ENCODE assay signal across 7 cellular contexts in genomic region chr5:151020304-151021031, GRCh38. TPM values are rescaled to one million over a fixed set of nuclear protein-coding genes. Genes with fewer than 3 reads are reported as not detected.
DNase-seq lines count a peak whose midpoint lies in the region; ATAC-seq and TF ChIP-seq lines count a peak whose summit lies in the region.

Gene GPX3 (plus strand): TSS chr5:151020591. CDS start chr5:151020655, 64 bp downstream.

- H3K36me3 ChIP-seq in neuron (ENCODE audit: insufficient read depth, low read length), result no peaks in the 10 kb centered on the region
- no peaks in the 10 kb centered on the region for H3K36me3 ChIP-seq in vagina

- H3K36me3 Mint-ChIP-seq in activated naive CD8-positive, alpha-beta T cell treated with anti-CD3 and anti-CD28 coated beads, Interleukin-2, amount 50 U/mL, for 24 hours (ENCODE audit: low read depth), result peaks cover 4% of the 10 kb centered on the region

- H3K4me3 ChIP-seq in neuron (ENCODE audit: low read length) (peak within 1 kb of the TSS; percentile 49), vagina (peak within 1 kb of the TSS; percentile 77 to 86)

- peak within 1 kb of the TSS; percentile 48 for H3K4me3 Mint-ChIP-seq in activated naive CD8-positive, alpha-beta T cell treated with anti-CD3 and anti-CD28 coated beads, Interleukin-2, amount 50 U/mL, for 24 hours

- intact Hi-C loops in head of caudate nucleus (cut with DNase I) (no loop called here), vagina (cut with DNase I) (no loop called here)

- H3K27ac Mint-ChIP-seq in activated naive CD8-positive, alpha-beta T cell treated with anti-CD3 and anti-CD28 coated beads, Interleukin-2, amount 50 U/mL, for 24 hours, result no peak within 1 kb of the TSS

- H3K27me3 ChIP-seq in neuron (ENCODE audit: insufficient read depth, low read length), result peaks cover 17% of the 10 kb centered on the region
- H3K27me3 ChIP-seq in vagina, result no peaks in the 10 kb centered on the region

- H3K9me3 ChIP-seq in neuron (ENCODE audit: low read length), result no peaks in the 10 kb centered on the region
- H3K9me3 ChIP-seq in vagina, result no peaks in the 10 kb centered on the region

- peak; percentile 63 to 86 for TF ChIP-seq POLR2A in vagina (IDR thresholded peaks at IDR 0.05)

- peak within 1 kb of the TSS; percentile 72 for H2AFZ ChIP-seq in neuron (ENCODE audit: low read depth, low read length)

- peaks cover 6% of the 10 kb centered on the region for H3K27me3 Mint-ChIP-seq in activated naive CD8-positive, alpha-beta T cell treated with anti-CD3 and anti-CD28 coated beads, Interleukin-2, amount 50 U/mL, for 24 hours

- H3K4me1 Mint-ChIP-seq in activated naive CD8-positive, alpha-beta T cell treated with anti-CD3 and anti-CD28 coated beads, Interleukin-2, amount 50 U/mL, for 24 hours, result peaks cover 12% of the 10 kb centered on the region

- H3K4me1 ChIP-seq in neuron (ENCODE audit: insufficient read depth, low read length) (no peaks in the 10 kb centered on the region), vagina (peaks cover 55% of the 10 kb centered on the region)

- no peaks in the 10 kb centered on the region for H3K9me3 Mint-ChIP-seq in activated naive CD8-positive, alpha-beta T cell treated with anti-CD3 and anti-CD28 coated beads, Interleukin-2, amount 50 U/mL, for 24 hours

- H3K27ac ChIP-seq in vagina, result peak within 1 kb of the TSS; percentile 94

- in situ Hi-C loops in GM13976 (cut with MboI; ENCODE audit: low sequenced_read_pairs, unreplicated experiment), result no loop called here

- TF ChIP-seq CTCF in GM13976 (IDR thresholded peaks at IDR 0.05; ENCODE audit: borderline replicate concordance, control extremely low read depth, extremely low read depth, insufficient read depth, missing control alignments) (no peak), vagina (IDR thresholded peaks at IDR 0.05) (no peak)

- DNase-seq in GM13976 (ENCODE audit: low spot score) (peak; percentile 77), NCI-H2196 treated with DMSO at 0.1 percent for 48 hours (lab: John Stamatoyannopoulos, UW; ENCODE audit: unreplicated experiment) (peak; percentile 43), head of caudate nucleus (peak; percentile 62 to 91 (median 80)), vagina (ENCODE audit: extremely low spot score in 2 of 2) (no peak)
- peak; percentile 47 for DNase-seq in activated naive CD8-positive, alpha-beta T cell treated with anti-CD3 and anti-CD28 coated beads, Interleukin-2, amount 50 U/mL, for 24 hours

- ATAC-seq in HG02571 (IDR thresholded peaks at IDR 0.05; ENCODE audit: unreplicated experiment), result peak; percentile 65
- ATAC-seq in activated naive CD8-positive, alpha-beta T cell treated with anti-CD3 and anti-CD28 coated beads, Interleukin-2, amount 50 U/mL, for 24 hours, result peak; percentile 41

RNA-seq across cellular contexts. Expression of gene GPX3, which starts in this region (rescaled TPM):
- total RNA-seq in vagina, result 3,069 TPM

Comparison
In these comparisons a context has a peak if more than half of its experiments do, and no peak if none do; other contexts are left out.
1. DNase-seq: peak in GM13976 (single experiment), NCI-H2196 treated with DMSO at 0.1 percent for 48 hours (single experiment), activated naive CD8-positive, alpha-beta T cell treated with anti-CD3 and anti-CD28 coated beads, Interleukin-2, amount 50 U/mL, for 24 hours (single experiment) and head of caudate nucleus (42 of 42); none in vagina (0 of 2).